In genomic region chr15:60910202-60910601, GRCh38 we compare ENCODE assay signal across 34 cellular contexts.
"Had no signal": no experiment of that assay in that cellular context is flagged by ENCODE, and none has a peak within 500 bp of the region (broad histone marks: within the 10 kb centered on the region; RNA-seq: fewer than 3 reads in every experiment).

No MANE protein-coding gene starts in this region.

- DNase-seq: Karpas-422, Kasumi-1, KG1, MG63, MM.1S, MV-4-11, NCI-H1048, NCI-H1092, NCI-H1092 treated with DMSO at 0.1 percent for 48 hours, NCI-H1105, NCI-H1105 treated with DMSO at 0.1 percent for 48 hours, NCI-H1417, NCI-H1417 treated with DMSO at 0.1 percent for 48 hours, NCI-H1436, NCI-H1436 treated with DMSO at 0.1 percent for 48 hours, NCI-H146, NCI-H1694, NCI-H1694 treated with DMSO at 0.1 percent for 48 hours, NCI-H187, NCI-H187 treated with DMSO at 0.1 percent for 48 hours, NCI-H1930, NCI-H2029, NCI-H2029 treated with DMSO at 0.1 percent for 48 hours, NCI-H2081, NCI-H2081 treated with DMSO at 0.1 percent for 48 hours, NCI-H2107, NCI-H2171, NCI-H2171 treated with DMSO at 0.1 percent for 48 hours, NCI-H226, NCI-H345, NCI-H446, NCI-H446 treated with DMSO at 0.1 percent for 48 hours, NCI-H510A had no signal

- H3K27ac ChIP-seq: KMS-11 had no signal

- H3K36me3 ChIP-seq: MG63 had no signal

- H3K9ac ChIP-seq: KMS-11 had no signal

- H3K9me3 ChIP-seq: MG63 had no signal

- H3K4me3 ChIP-seq: MG63 had no signal

- H3K4me2 ChIP-seq: KMS-11 had no signal

- H3K27me3 ChIP-seq: MG63 had no signal
